In genomic region chr11:83566948-83567347, GRCh38 we compare ENCODE assay signal across 14 cellular contexts.
DNase-seq lines count a peak whose midpoint lies in the region; ATAC-seq and TF ChIP-seq lines count a peak whose summit lies in the region.
"Had no signal": no experiment of that assay in that cellular context is flagged by ENCODE, and none has a peak within 500 bp of the region (broad histone marks: within the 10 kb centered on the region; RNA-seq: fewer than 3 reads in every experiment).

No MANE protein-coding gene starts in this region.

- H3K4me1 ChIP-seq in fibroblast of lung (ENCODE audit: control insufficient read depth, extremely low read depth, insufficient read depth, low read length) (no peaks in the 10 kb centered on the region), mucosa of descending colon (ENCODE audit: low read depth) (no peaks in the 10 kb centered on the region), prostate gland (replicated peaks) (no peaks in the 10 kb centered on the region)

- WGBS in prostate gland, result 77% methylated on average over 4 of the region's 4 CpGs

- no peak for TF ChIP-seq POLR2A in prostate gland (IDR thresholded peaks at IDR 0.05)

- no peak overlapping the region for H3K4me2 ChIP-seq in fibroblast of lung (ENCODE audit: extremely low read depth, insufficient read depth, low read length)
- H3K4me2 ChIP-seq: KMS-11 had no signal

- ATAC-seq in mucosa of descending colon, result no peak
- ATAC-seq: right cardiac atrium, Right ventricle myocardium inferior had no signal

- no peak overlapping the region for H3K9ac ChIP-seq in fibroblast of lung (ENCODE audit: insufficient read depth, low read length)
- H3K9ac ChIP-seq: KMS-11 had no signal

- no peaks in the 10 kb centered on the region for H4K20me1 ChIP-seq in fibroblast of lung (ENCODE audit: control insufficient read depth, extremely low read depth, insufficient read depth, low read length)

- H3K36me3 ChIP-seq in fibroblast of lung (ENCODE audit: control insufficient read depth, insufficient read depth, low read length) (no peaks in the 10 kb centered on the region), mucosa of descending colon (ENCODE audit: low read depth) (no peaks in the 10 kb centered on the region), prostate gland (no peaks in the 10 kb centered on the region)

- DNase-seq in GM03348 (ENCODE audit: low spot score), result peak; percentile 49
- peak; percentile 9 for DNase-seq in RPMI8226
- peak; percentile 69 to 74 for DNase-seq in fibroblast of lung (ENCODE audit: low read depth in 2 of 2)
- peak; percentile 90 for DNase-seq in retinal pigment epithelial cell (ENCODE audit: low read depth)
- no peak for DNase-seq in mucosa of descending colon
- DNase-seq in NCI-H1436 (lab: John Stamatoyannopoulos, UW), result no peak
- no peak for DNase-seq in prostate gland (ENCODE audit: low spot score)
- no peak for DNase-seq in Ammon's horn (ENCODE audit: low spot score)
- DNase-seq: activated naive CD8-positive, alpha-beta T cell treated with anti-CD3 and anti-CD28 coated beads for 36 hours; dorsolateral prefrontal cortex; right cardiac atrium; substantia nigra had no signal

- no peak for TF ChIP-seq CTCF in fibroblast of lung (conservative IDR thresholded peaks at IDR 0.05 in 1 of 2, IDR thresholded peaks at IDR 0.05 in 1 of 2; ENCODE audit: low read depth in 1 of 2, low read length in 2 of 2)
- TF ChIP-seq CTCF in retinal pigment epithelial cell (conservative IDR thresholded peaks at IDR 0.05; ENCODE audit: low read depth, low read length), result no peak
- no peak for TF ChIP-seq CTCF in mucosa of descending colon (IDR thresholded peaks at IDR 0.05)
- TF ChIP-seq CTCF in prostate gland (IDR thresholded peaks at IDR 0.05), result no peak

- H3K79me2 ChIP-seq in fibroblast of lung (ENCODE audit: control insufficient read depth, insufficient read depth, low read length), result no peaks in the 10 kb centered on the region

- no peak overlapping the region for H2AFZ ChIP-seq in fibroblast of lung (ENCODE audit: low read length)

- no peaks in the 10 kb centered on the region for H3K9me3 ChIP-seq in fibroblast of lung (ENCODE audit: control insufficient read depth, insufficient read depth, low read depth, low read length)
- H3K9me3 ChIP-seq in mucosa of descending colon, result no peaks in the 10 kb centered on the region
- no peaks in the 10 kb centered on the region for H3K9me3 ChIP-seq in prostate gland

- H3K4me3 ChIP-seq in fibroblast of lung (replicated peaks in 1 of 4; ENCODE audit: control extremely low read depth in 1 of 4, insufficient read depth in 1 of 4, low read depth in 3 of 4, low read length in 4 of 4) (no peak overlapping the region), retinal pigment epithelial cell (ENCODE audit: low read length) (no peak overlapping the region), mucosa of descending colon (no peak overlapping the region), prostate gland (no peak overlapping the region)
- H3K4me3 ChIP-seq: dorsolateral prefrontal cortex had no signal

- H3K27ac ChIP-seq in fibroblast of lung (ENCODE audit: insufficient read depth, low read length) (no peak overlapping the region), prostate gland (no peak overlapping the region)
- H3K27ac ChIP-seq: KMS-11 had no signal

- H3K27me3 ChIP-seq in fibroblast of lung (ENCODE audit: control insufficient read depth, insufficient read depth, low read length) (no peaks in the 10 kb centered on the region), prostate gland (replicated peaks; ENCODE audit: insufficient read depth) (no peaks in the 10 kb centered on the region)
- H3K27me3 ChIP-seq: dorsolateral prefrontal cortex had no signal

- intact Hi-C loops in mucosa of descending colon (cut with DNase I, micrococcal nuclease) (no loop called here), prostate gland (cut with DNase I) (no loop called here)

Comparison
In these comparisons a context has a peak if more than half of its experiments do, and no peak if none do; other contexts are left out.
1. DNase-seq: peak in GM03348 (single experiment), RPMI8226 (single experiment), fibroblast of lung (2 of 2) and retinal pigment epithelial cell (single experiment); none in mucosa of descending colon (0 of 3), NCI-H1436 (single experiment), prostate gland (single experiment) and Ammon's horn (single experiment).